Comparison of ENCODE assay signal across 18 cellular contexts in the genomic region with DNA sequence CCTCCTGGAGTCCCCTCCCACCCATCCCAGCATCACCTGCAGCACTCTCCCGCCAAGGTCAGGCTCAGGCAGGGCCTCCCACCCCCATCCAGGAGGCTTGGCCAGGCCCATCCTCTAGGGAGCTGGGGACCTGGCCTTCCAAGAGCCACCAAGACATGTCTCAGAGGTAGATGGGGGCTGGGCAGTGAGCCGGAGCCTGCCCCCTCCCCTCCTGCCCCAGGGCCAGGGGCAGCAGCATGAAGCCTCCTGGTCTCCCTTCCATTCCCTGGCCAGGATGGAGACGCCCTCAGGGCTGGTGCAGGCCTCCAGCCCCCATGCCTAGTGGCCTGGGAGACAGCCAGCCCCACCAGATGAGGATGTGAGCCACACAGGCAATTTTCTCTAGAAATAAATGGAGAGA.
A peak's percentile ranks its signal among the peaks of the same experiment; 100 is the strongest.
DNase-seq lines count a peak whose midpoint lies in the region; ATAC-seq and TF ChIP-seq lines count a peak whose summit lies in the region.
"Had no signal": no experiment of that assay in that cellular context is flagged by ENCODE, and none has a peak within 500 bp of the region (broad histone marks: within the 10 kb centered on the region; RNA-seq: fewer than 3 reads in every experiment).

No MANE protein-coding gene starts in this region.

- H3K4me3 ChIP-seq in left ventricle myocardium inferior: no peak overlapping the region
- no peak overlapping the region for H3K4me3 ChIP-seq in right atrium auricular region
- no peak overlapping the region for H3K4me3 ChIP-seq in HCT116 (replicated peaks in 1 of 2; ENCODE audit: low read depth in 1 of 2, low read length in 2 of 2)
- no peak overlapping the region for H3K4me3 ChIP-seq in mesendoderm (ENCODE audit: low read length)
- H3K4me3 ChIP-seq in sigmoid colon: no peak overlapping the region

- ATAC-seq in HCT116: 0 out of 2 replicates have a peak, but pooled peaks have one; percentile 21
- ATAC-seq in natural killer cell treated with Interleukin-12 subunit alpha and Interleukin-12 subunit beta and Interleukin-15 and Interleukin-18, amount 100 ng/mL, for 72 hours: no peak
- ATAC-seq: HepG2 had no signal

- BruUV-seq in HCT116 (replicated peaks; lab: Mats Ljungman, UMichigan): no TSS peak

- H3K79me2 ChIP-seq in HCT116 (ENCODE audit: insufficient read depth, low read length): no peaks in the 10 kb centered on the region
- H3K79me2 ChIP-seq in mesendoderm (ENCODE audit: control insufficient read depth, insufficient read depth, low read length): no peaks in the 10 kb centered on the region

- no peak overlapping the region for H3K9ac ChIP-seq in HCT116 (ENCODE audit: low read length)
- no peak overlapping the region for H3K9ac ChIP-seq in mesendoderm (ENCODE audit: low read length)

- H3K27ac ChIP-seq in left ventricle myocardium inferior (replicated peaks) (peak overlapping the region; percentile 77), right atrium auricular region (no peak overlapping the region), HCT116 (ENCODE audit: low read depth, low read length) (no peak overlapping the region), mesendoderm (ENCODE audit: low read depth, low read length) (no peak overlapping the region), sigmoid colon (no peak overlapping the region)

- peaks cover 45% of the 10 kb centered on the region for H3K27me3 ChIP-seq in left ventricle myocardium inferior (ENCODE audit: low read depth)
- H3K27me3 ChIP-seq in right atrium auricular region: no peaks in the 10 kb centered on the region
- H3K27me3 ChIP-seq in HCT116 (ENCODE audit: insufficient read depth, low read length): peaks cover 14% of the 10 kb centered on the region; the same call in 1 of the 2 replicates
- H3K27me3 ChIP-seq in mesendoderm (ENCODE audit: insufficient read depth, low read length, poor library complexity): no peaks in the 10 kb centered on the region
- peaks cover 0 to 25% (median 6%) of the 10 kb centered on the region in 3 donors for H3K27me3 ChIP-seq in sigmoid colon

- H3K4me1 ChIP-seq in left ventricle myocardium inferior (peaks cover 12% of the 10 kb centered on the region), right atrium auricular region (no peaks in the 10 kb centered on the region), HCT116 (ENCODE audit: control insufficient read depth in 1 of 2, insufficient read depth in 2 of 2, low read length in 2 of 2) (no peaks in the 10 kb centered on the region), mesendoderm (ENCODE audit: control insufficient read depth, low read depth, low read length) (no peaks in the 10 kb centered on the region), sigmoid colon (no peaks in the 10 kb centered on the region)

- no peak overlapping the region for H3K23ac ChIP-seq in mesendoderm (ENCODE audit: low read length)

- no peaks in the 10 kb centered on the region for H3K79me1 ChIP-seq in mesendoderm (ENCODE audit: low read length)

- no peak overlapping the region for H2BK120ac ChIP-seq in mesendoderm (ENCODE audit: low read depth, low read length)

- H3K9me3 Mint-ChIP-seq in type B pancreatic cell: peaks cover 5% of the 10 kb centered on the region
- no peaks in the 10 kb centered on the region for H3K9me3 Mint-ChIP-seq in natural killer cell treated with Interleukin-12 subunit alpha and Interleukin-12 subunit beta and Interleukin-15 and Interleukin-18, amount 100 ng/mL, for 72 hours

- TF ChIP-seq POLR2A in HCT116 (IDR thresholded peaks at IDR 0.05; ENCODE audit: borderline replicate concordance, extremely low read depth, insufficient read depth, insufficient read length) (no peak), erythroblast (IDR thresholded peaks at IDR 0.05; ENCODE audit: low read length) (no peak), sigmoid colon (IDR thresholded peaks at IDR 0.05) (no peak)

- H4K5ac ChIP-seq in mesendoderm (ENCODE audit: low read length): no peak overlapping the region

- peaks cover 4% of the 10 kb centered on the region for H3K4me1 Mint-ChIP-seq in type B pancreatic cell (ENCODE audit: unreplicated experiment)
- H3K4me1 Mint-ChIP-seq in natural killer cell treated with Interleukin-12 subunit alpha and Interleukin-12 subunit beta and Interleukin-15 and Interleukin-18, amount 100 ng/mL, for 72 hours (ENCODE audit: low read depth in 2 of 2): no peaks in the 10 kb centered on the region

- TF ChIP-seq EP300 in sigmoid colon (IDR thresholded peaks at IDR 0.05): no peak

- intact Hi-C loops in left ventricle myocardium inferior (cut with micrococcal nuclease) (no loop called here), HCT116 (cut with micrococcal nuclease) (no loop called here), sigmoid colon (cut with DNase I) (no loop called here)

- H3K4me3 Mint-ChIP-seq in type B pancreatic cell: no peak overlapping the region
- H3K4me3 Mint-ChIP-seq in natural killer cell treated with Interleukin-12 subunit alpha and Interleukin-12 subunit beta and Interleukin-15 and Interleukin-18, amount 100 ng/mL, for 72 hours: no peak overlapping the region

- no peak overlapping the region for H3K4me2 ChIP-seq in HCT116 (ENCODE audit: low read length)
- H3K4me2 ChIP-seq in mesendoderm (ENCODE audit: low read length): no peak overlapping the region

- TF ChIP-seq CTCF in left ventricle myocardium inferior (IDR thresholded peaks at IDR 0.05; ENCODE audit: borderline replicate concordance): no peak
- no peak for TF ChIP-seq CTCF in right atrium auricular region (IDR thresholded peaks at IDR 0.05)
- TF ChIP-seq CTCF in HCT116 (IDR thresholded peaks at IDR 0.05 in 2 of 3, conservative IDR thresholded peaks at IDR 0.05 in 1 of 3; ENCODE audit: borderline replicate concordance in 1 of 3, insufficient read depth in 1 of 3, low read depth in 2 of 3, low read length in 2 of 3): no peak
- no peak for TF ChIP-seq CTCF in type B pancreatic cell (conservative IDR thresholded peaks at IDR 0.05)
- no peak for TF ChIP-seq CTCF in sigmoid colon (IDR thresholded peaks at IDR 0.05)

- H3K9me2 ChIP-seq in HCT116 (ENCODE audit: insufficient read depth): no peaks in the 10 kb centered on the region

- H2AFZ ChIP-seq in HCT116 (ENCODE audit: low read depth, low read length, poor library complexity, severe bottlenecking): no peak overlapping the region

- H4K20me1 ChIP-seq in HCT116 (ENCODE audit: insufficient read depth): no peaks in the 10 kb centered on the region

- WGBS in mesendoderm (ENCODE audit: extremely low coverage, insufficient coverage, low lambda C conversion rate): no CpG with 5 or more reads among the region's 3 CpGs
- WGBS in sigmoid colon, 2 donors: 31 to 46% methylated on average over 3 of the region's 3 CpGs

- H3K4ac ChIP-seq in mesendoderm (ENCODE audit: low read depth, low read length): no peak overlapping the region

- no peak overlapping the region for H2BK5ac ChIP-seq in mesendoderm (ENCODE audit: low read length)

- no peak for TF ChIP-seq RAD21 in HCT116 (IDR thresholded peaks at IDR 0.05; ENCODE audit: low read depth)

- H2AK5ac ChIP-seq in mesendoderm (ENCODE audit: low read length): no peak overlapping the region

- no peak overlapping the region for H3K27ac Mint-ChIP-seq in type B pancreatic cell
- no peak overlapping the region for H3K27ac Mint-ChIP-seq in natural killer cell treated with Interleukin-12 subunit alpha and Interleukin-12 subunit beta and Interleukin-15 and Interleukin-18, amount 100 ng/mL, for 72 hours

- H3K18ac ChIP-seq in mesendoderm (ENCODE audit: low read length): no peak overlapping the region

- H3K27me3 Mint-ChIP-seq in type B pancreatic cell: peaks cover 8% of the 10 kb centered on the region
- H3K27me3 Mint-ChIP-seq in natural killer cell treated with Interleukin-12 subunit alpha and Interleukin-12 subunit beta and Interleukin-15 and Interleukin-18, amount 100 ng/mL, for 72 hours: peaks cover 7 to 13% of the 10 kb centered on the region in 2 donors

- H3K56ac ChIP-seq in mesendoderm (ENCODE audit: low read length): no peak overlapping the region

- POLR2A ChIA-PET in HCT116 (lab: Charles Lee): no interaction called here

- no peak overlapping the region for H4K8ac ChIP-seq in mesendoderm (ENCODE audit: low read depth, low read length)

- H2BK15ac ChIP-seq in mesendoderm (replicated peaks; ENCODE audit: low read depth): no peak overlapping the region

- no peaks in the 10 kb centered on the region for H3K36me3 Mint-ChIP-seq in type B pancreatic cell
- no peaks in the 10 kb centered on the region for H3K36me3 Mint-ChIP-seq in natural killer cell treated with Interleukin-12 subunit alpha and Interleukin-12 subunit beta and Interleukin-15 and Interleukin-18, amount 100 ng/mL, for 72 hours

- H3K9me3 ChIP-seq in left ventricle myocardium inferior (replicated peaks): peaks cover 5% of the 10 kb centered on the region
- H3K9me3 ChIP-seq in right atrium auricular region: peaks cover 0 to 14% of the 10 kb centered on the region in 2 donors
- no peaks in the 10 kb centered on the region for H3K9me3 ChIP-seq in HCT116 (ENCODE audit: control insufficient read depth in 1 of 2, insufficient read depth in 1 of 2, low read depth in 1 of 2, low read length in 2 of 2)
- no peaks in the 10 kb centered on the region for H3K9me3 ChIP-seq in sigmoid colon

- H3K36me3 ChIP-seq in left ventricle myocardium inferior (no peaks in the 10 kb centered on the region), right atrium auricular region (no peaks in the 10 kb centered on the region), HCT116 (ENCODE audit: control insufficient read depth in 1 of 2, insufficient read depth in 2 of 2, low read length in 2 of 2) (no peaks in the 10 kb centered on the region), mesendoderm (ENCODE audit: control insufficient read depth, insufficient read depth, low read length) (no peaks in the 10 kb centered on the region), sigmoid colon (no peaks in the 10 kb centered on the region)

- CTCF ChIA-PET in HCT116 (lab: Charles Lee): interaction anchor here (0.9 kb wide), 1 partner anchor 373 kb away, joined by 3 read pairs; no protein-coding TSS in a partner anchor

- RAD21 ChIA-PET in HCT116 (lab: Charles Lee; ENCODE audit: low non-redundant PET in 1 of 2, low total read pairs in 2 of 2, uncharacterized antibody in 2 of 2, unreplicated experiment in 2 of 2): no interaction called here

- DNase-seq in left ventricle myocardium inferior (no peak), right atrium auricular region (ENCODE audit: low spot score) (no peak), HCT116 (ENCODE audit: low read depth, low spot score) (no peak), mesendoderm (peak; percentile 14), type B pancreatic cell (ENCODE audit: extremely low spot score, unreplicated experiment) (peak; percentile 60), erythroblast (lab: John Stamatoyannopoulos, UW) (no peak), sigmoid colon (no peak)
- no peak for DNase-seq in natural killer cell treated with Interleukin-12 subunit alpha and Interleukin-12 subunit beta and Interleukin-15 and Interleukin-18, amount 100 ng/mL, for 72 hours (ENCODE audit: low spot score)
- DNase-seq: Calu3, Kasumi-1, MV-4-11, NCI-H1105, NCI-H1436 treated with DMSO at 0.1 percent for 48 hours, NCI-H187 treated with DMSO at 0.1 percent for 48 hours, NCI-H226, NCI-H510A, SHP77 treated with DMSO at 0.1 percent for 48 hours had no signal

TF ChIP-seq in HCT116, 20 proteins besides CTCF, POLR2A, EP300 and RAD21 (continues in another document):
- no peak for TF ChIP-seq ZNF274 (IDR thresholded peaks at IDR 0.05; ENCODE audit: low read depth, low read length)
- TF ChIP-seq SRF (IDR thresholded peaks at IDR 0.05; ENCODE audit: low read depth): no peak
- no peak for TF ChIP-seq CBX3 (IDR thresholded peaks at IDR 0.05; ENCODE audit: low read depth)

Comparison
In these comparisons a context has a peak if more than half of its experiments do, and no peak if none do; other contexts are left out.
1. DNase-seq: peak in mesendoderm (single experiment) and type B pancreatic cell (single experiment); none in left ventricle myocardium inferior (single experiment), right atrium auricular region (single experiment), HCT116 (single experiment), erythroblast (0 of 2), sigmoid colon (single experiment) and natural killer cell treated with Interleukin-12 subunit alpha and Interleukin-12 subunit beta and Interleukin-15 and Interleukin-18, amount 100 ng/mL, for 72 hours (single experiment).